11 cellular contexts compared by ENCODE assay signal in genomic region chr6:150017186-150017521, GRCh38. TPM values are rescaled to one million over a fixed set of nuclear protein-coding genes. Genes with fewer than 3 reads are reported as not detected.
A peak's percentile ranks its signal among the peaks of the same experiment; 100 is the strongest.
DNase-seq lines count a peak whose midpoint lies in the region; ATAC-seq and TF ChIP-seq lines count a peak whose summit lies in the region.
"Not testable (repeated sequence)": the region's sequence is repeated elsewhere in the genome, so short reads cannot be mapped to it uniquely, and the experiment has no call there.
"Had no signal": no experiment of that assay in that cellular context is flagged by ENCODE, and none has a peak within 500 bp of the region (broad histone marks: within the 10 kb centered on the region; RNA-seq: fewer than 3 reads in every experiment).

No MANE protein-coding gene starts in this region.

- H3K79me2 ChIP-seq in PC-3 (ENCODE audit: low read length) = not testable (repeated sequence)

- H3K4me1 Mint-ChIP-seq in CD14-positive monocyte (peaks cover 10% of the 10 kb centered on the region), HFFc6 (ENCODE audit: low read depth) (peaks cover 10% of the 10 kb centered on the region)
- H3K4me1 Mint-ChIP-seq in neural crest cell = not testable (repeated sequence)

- H3K27me3 ChIP-seq in PC-3 (ENCODE audit: low read length); thoracic aorta (replicated peaks; ENCODE audit: insufficient read depth): not testable (repeated sequence)
- H3K27me3 ChIP-seq in left ventricle myocardium inferior (ENCODE audit: low read depth) = peaks cover 75% of the 10 kb centered on the region

- not testable (repeated sequence) for H4K20me1 ChIP-seq in PC-3 (ENCODE audit: low read length)

- not testable (repeated sequence) for H3K9me2 ChIP-seq in PC-3 (replicated peaks; ENCODE audit: low read length)

- not testable (repeated sequence) for H3K4me1 ChIP-seq in PC-3 (ENCODE audit: insufficient read depth, low read length); left ventricle myocardium inferior; thoracic aorta (ENCODE audit: control insufficient read depth in 1 of 2, low read depth in 2 of 2)

- H3K4me3 ChIP-seq in PC-3 (ENCODE audit: low read length); coronary artery; left ventricle myocardium inferior; thoracic aorta: not testable (repeated sequence)

- TF ChIP-seq CTCF in CD14-positive monocyte (IDR thresholded peaks at IDR 0.05) (peak; percentile 67), HFFc6 (IDR thresholded peaks at IDR 0.05) (peak; percentile 61), PC-3 (conservative IDR thresholded peaks at IDR 0.05; ENCODE audit: low read depth, low read length) (peak; percentile 25; the same call in 1 of the 2 replicates), VCaP (conservative IDR thresholded peaks at IDR 0.05) (peak; percentile 48), coronary artery (IDR thresholded peaks at IDR 0.05) (peak; percentile 0), left ventricle myocardium inferior (IDR thresholded peaks at IDR 0.05; ENCODE audit: borderline replicate concordance) (peak; percentile 27), neural crest cell (conservative IDR thresholded peaks at IDR 0.05) (peak; percentile 23), thoracic aorta (IDR thresholded peaks at IDR 0.05) (peak; percentile 16)

- not testable (repeated sequence) for H3K27ac ChIP-seq in PC-3 (ENCODE audit: low read length); VCaP; coronary artery; left ventricle myocardium inferior (replicated peaks); thoracic aorta

- CTCF ChIA-PET in PC-3 (lab: Charles Lee) = interaction anchor here (0.6 kb wide), 1 partner anchor 66 kb away, joined by 4 read pairs; no protein-coding TSS in a partner anchor

- peak overlapping the region in 1 of 2 donors; percentile 89 for H3K4me3 Mint-ChIP-seq in CD14-positive monocyte
- not testable (repeated sequence) for H3K4me3 Mint-ChIP-seq in HFFc6, neural crest cell

- BruUV-seq in PC-3 (replicated peaks; lab: Mats Ljungman, UMichigan) = not testable (repeated sequence)

- not testable (repeated sequence) for H3K9me3 ChIP-seq in PC-3 (ENCODE audit: low read length); left ventricle myocardium inferior (replicated peaks); thoracic aorta

- H3K27me3 Mint-ChIP-seq in CD14-positive monocyte (ENCODE audit: low read depth in 3 of 3) = peaks cover 59 to 74% (median 59%) of the 10 kb centered on the region in 3 donors
- H3K27me3 Mint-ChIP-seq in HFFc6 (ENCODE audit: insufficient read depth) = peaks cover 43% of the 10 kb centered on the region
- peaks cover 82% of the 10 kb centered on the region for H3K27me3 Mint-ChIP-seq in neural crest cell (ENCODE audit: low read depth)

- not testable (repeated sequence) for H3F3A ChIP-seq in PC-3 (ENCODE audit: low read length, unreplicated experiment)

- POLR2A ChIA-PET in PC-3 (lab: Charles Lee; ENCODE audit: unreplicated experiment) = not testable (repeated sequence)

- H2AFZ ChIP-seq in PC-3 (ENCODE audit: low read length) = not testable (repeated sequence)

- not testable (repeated sequence) for H3K9ac ChIP-seq in PC-3 (ENCODE audit: low read length)

- not testable (repeated sequence) for H3K27ac Mint-ChIP-seq in CD14-positive monocyte; HFFc6; neural crest cell (ENCODE audit: unreplicated experiment)

- not testable (repeated sequence) for DNase-seq in CD14-positive monocyte (ENCODE audit: low spot score); HFFc6; PC-3; coronary artery (ENCODE audit: low spot score); left ventricle myocardium inferior; neural crest cell (ENCODE audit: low read depth, low spot score); thoracic aorta (ENCODE audit: low spot score)

- not testable (repeated sequence) for H3K4me2 ChIP-seq in PC-3 (ENCODE audit: low read length)

- intact Hi-C loops in CD14-positive monocyte (cut with micrococcal nuclease) = loop anchor here (2.0 to 5.0 kb wide), 2 partner anchors 82 to 185 kb away; no protein-coding TSS in a partner anchor
- intact Hi-C loops in PC-3 (cut with micrococcal nuclease) = loop anchor here (1.0 to 10.0 kb wide), 4 partner anchors 83 to 800 kb away; partner anchors contain the start of gene GINM1
- intact Hi-C loops in left ventricle myocardium inferior (cut with micrococcal nuclease) = loop anchor here (2.0 to 10.0 kb wide), 2 partner anchors 82 to 182 kb away; no protein-coding TSS in a partner anchor

- not testable (repeated sequence) for ATAC-seq in PC-3; thoracic aorta (ENCODE audit: insufficient number of reproducible peaks, low FRiP score, low read depth)

- not testable (repeated sequence) for H3K9me3 Mint-ChIP-seq in CD14-positive monocyte, HFFc6, neural crest cell

- not testable (repeated sequence) for H3K36me3 ChIP-seq in PC-3 (ENCODE audit: low read depth, low read length); left ventricle myocardium inferior; thoracic aorta

- not testable (repeated sequence) for H3K36me3 Mint-ChIP-seq in CD14-positive monocyte; HFFc6 (ENCODE audit: low read depth); neural crest cell (ENCODE audit: low read depth)

RNA-seq across cellular contexts. Expression of gene RAET1L, which starts 8.2 kb away (rescaled TPM):
- polyA plus RNA-seq in CD14-positive monocyte = not detected
- total RNA-seq in HFFc6 (2021; fragmentation: NEBNext Ultra II Directional; extraction: Animal tissue kit (Norgen Biotek cat#: 25700)) = not detected
- total RNA-seq in PC-3 (2014; rRNA removed) (1.1 and 3.6 TPM in 2 replicates), left ventricle myocardium inferior (not detected), neural crest cell (not detected in 2 replicates), thoracic aorta (not detected)
- total RNA-seq: GM12878, H4, LHCN-M2 had no signal
- polyA plus RNA-seq: GM12878 had no signal

RNA-seq across cellular contexts. Expression of gene ULBP3, which starts 51.8 kb away (rescaled TPM):
- not detected for polyA plus RNA-seq in CD14-positive monocyte
- total RNA-seq in HFFc6 (2021; fragmentation: NEBNext Ultra II Directional; extraction: Animal tissue kit (Norgen Biotek cat#: 25700)) = 10 to 100 TPM; 11.2 to 15.8 (median 12.7) TPM
- total RNA-seq in PC-3 (2014; rRNA removed) (20.5 and 23.2 TPM in 2 replicates), left ventricle myocardium inferior (0.99 TPM), neural crest cell (16.4 and 17.5 TPM in 2 replicates), thoracic aorta (1 to 10 TPM in 1 of 2 donors, under 1 TPM in 1; 0.78 to 3.0 TPM)
- total RNA-seq: GM12878 had no signal

RNA-seq across cellular contexts. Expression of gene ULBP1, which starts 53.4 kb away (rescaled TPM):
- polyA plus RNA-seq in CD14-positive monocyte = under 1 TPM; 0.06 to 0.09 TPM
- 10 to 100 TPM in 2 of 6 experiments, 1 to 10 TPM in 4; 8.6 to 12.7 (median 9.8) TPM for total RNA-seq in HFFc6 (2021; fragmentation: NEBNext Ultra II Directional; extraction: Animal tissue kit (Norgen Biotek cat#: 25700))
- total RNA-seq in PC-3 (2014; rRNA removed) (0.86 and 0.87 TPM in 2 replicates), left ventricle myocardium inferior (0.38 TPM), neural crest cell (2.3 and 2.5 TPM in 2 replicates), thoracic aorta (under 1 TPM in 1 of 2 donors, not detected in 1; 0.14 TPM)
- total RNA-seq: GM12878 had no signal

Comparison
In these comparisons a context has a peak if more than half of its experiments do, and no peak if none do; other contexts are left out.
1. CTCF ChIP-seq: peak in every context shown above with its lines; median percentile 67 in CD14-positive monocyte; 61 in HFFc6; 48 in VCaP; 27 in left ventricle myocardium inferior; 25 in PC-3; 23 in neural crest cell; 16 in thoracic aorta; 0 in coronary artery.